In the genomic region with DNA sequence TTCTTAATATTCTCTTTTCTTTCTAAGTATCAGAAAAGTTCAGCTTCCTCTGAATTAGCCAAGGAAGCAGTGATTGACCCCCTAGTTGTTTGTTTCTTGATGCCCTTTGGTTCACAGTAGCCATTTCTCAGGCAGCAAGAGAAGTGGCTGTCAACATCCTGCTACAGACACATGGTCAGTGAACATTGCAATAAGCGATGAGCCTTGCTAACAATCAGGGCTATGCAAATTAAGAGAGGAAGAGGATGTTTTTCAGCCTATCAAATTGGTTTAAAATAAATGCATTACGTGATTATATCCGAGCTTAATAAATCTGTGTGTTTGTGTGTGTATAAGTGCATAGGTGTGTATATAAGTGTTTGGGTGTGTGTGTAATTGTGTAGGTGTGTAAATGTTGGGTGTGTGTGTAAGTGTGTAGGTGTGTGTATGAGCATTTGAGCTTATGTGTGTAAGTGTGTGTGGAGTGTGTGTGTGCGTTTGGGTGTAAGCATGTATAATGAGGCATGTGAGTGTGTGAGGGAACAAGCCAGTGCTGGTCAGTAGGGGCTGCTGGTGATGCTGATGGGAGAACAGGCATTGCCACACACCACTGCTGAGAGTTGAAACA, we compare ENCODE assay signal across 16 cellular contexts.
A peak's percentile ranks its signal among the peaks of the same experiment; 100 is the strongest.
DNase-seq lines count a peak whose midpoint lies in the region; ATAC-seq and TF ChIP-seq lines count a peak whose summit lies in the region.
"Had no signal": no experiment of that assay in that cellular context is flagged by ENCODE, and none has a peak within 500 bp of the region (broad histone marks: within the 10 kb centered on the region; RNA-seq: fewer than 3 reads in every experiment).

No MANE protein-coding gene starts in this region.

- H3K9me3 Mint-ChIP-seq in activated CD8-positive, alpha-beta T cell treated with anti-CD3 and anti-CD28 coated beads, Interleukin-2, amount 10 ng/mL, durations not matched to agents 7 days and 5 days (ENCODE audit: insufficient read depth), result peaks cover 27% of the 10 kb centered on the region
- H3K9me3 Mint-ChIP-seq in activated CD8-positive, alpha-beta T cell treated with anti-CD3 and anti-CD28 coated beads for 36 hours, result peaks cover 12% of the 10 kb centered on the region
- no peaks in the 10 kb centered on the region for H3K9me3 Mint-ChIP-seq in dendritic cell treated with granulocyte-macrophage colony-stimulating factor and Interleukin-4, amounts not matched to agents 40 ng/mL and 50 ng/mL, for 4 days

- H3K27ac ChIP-seq in KMS-11, result peak overlapping the region; percentile 90; the same call in 1 of the 2 replicates
- peak overlapping the region; percentile 45 for H3K27ac ChIP-seq in neutrophil
- H3K27ac ChIP-seq: C4-2B, SJSA1 had no signal

- H3K79me2 ChIP-seq in KMS-11 (ENCODE audit: insufficient read depth, low read depth), result no peaks in the 10 kb centered on the region

- H3K27me3 ChIP-seq in KMS-11 (ENCODE audit: insufficient read depth, low read depth) (no peaks in the 10 kb centered on the region), neutrophil (no peaks in the 10 kb centered on the region)
- H3K27me3 ChIP-seq: SJSA1 had no signal

- H4K20me1 ChIP-seq in KMS-11 (ENCODE audit: insufficient read depth), result no peaks in the 10 kb centered on the region

- intact Hi-C loops in activated CD8-positive, alpha-beta T cell treated with anti-CD3 and anti-CD28 coated beads for 36 hours (cut with micrococcal nuclease), result no loop called here
- intact Hi-C loops in dendritic cell treated with granulocyte-macrophage colony-stimulating factor and Interleukin-4, amounts not matched to agents 40 ng/mL and 50 ng/mL, for 4 days (cut with micrococcal nuclease), result no loop called here

- no peaks in the 10 kb centered on the region for H3K27me3 Mint-ChIP-seq in activated CD8-positive, alpha-beta T cell treated with anti-CD3 and anti-CD28 coated beads, Interleukin-2, amount 10 ng/mL, durations not matched to agents 7 days and 5 days (ENCODE audit: low read depth)
- H3K27me3 Mint-ChIP-seq in activated CD8-positive, alpha-beta T cell treated with anti-CD3 and anti-CD28 coated beads for 36 hours, result peaks cover 19% of the 10 kb centered on the region
- H3K27me3 Mint-ChIP-seq in dendritic cell treated with granulocyte-macrophage colony-stimulating factor and Interleukin-4, amounts not matched to agents 40 ng/mL and 50 ng/mL, for 4 days, result no peaks in the 10 kb centered on the region

- CTCF ChIA-PET in activated CD8-positive, alpha-beta T cell treated with anti-CD3 and anti-CD28 coated beads, Interleukin-2, amount 10 ng/mL, durations not matched to agents 7 days and 5 days (lab: Charles Lee), result interaction anchor here (0.7 to 2.1 kb wide), 8 partner anchors 17 to 270 kb away, joined by 3 to 13 read pairs (median 5); a partner anchor contains a TSS
- CTCF ChIA-PET in activated CD8-positive, alpha-beta T cell treated with anti-CD3 and anti-CD28 coated beads for 36 hours (lab: Charles Lee), result interaction anchor here (0.6 to 1.7 kb wide), 3 partner anchors 26 to 108 kb away, joined by 3 to 6 read pairs (median 3); no protein-coding TSS in a partner anchor

- POLR2A ChIA-PET in activated CD8-positive, alpha-beta T cell treated with anti-CD3 and anti-CD28 coated beads, Interleukin-2, amount 10 ng/mL, durations not matched to agents 7 days and 5 days (lab: Charles Lee), result interaction anchor here (2.0 kb wide), 1 partner anchor 102 kb away, joined by 9 read pairs; a partner anchor contains a TSS
- POLR2A ChIA-PET in activated CD8-positive, alpha-beta T cell treated with anti-CD3 and anti-CD28 coated beads for 36 hours (lab: Charles Lee), result interaction anchor here (1.4 kb wide), 1 partner anchor 82 kb away, joined by 4 read pairs; no protein-coding TSS in a partner anchor

- ATAC-seq in activated CD8-positive, alpha-beta T cell treated with anti-CD3 and anti-CD28 coated beads, Interleukin-2, amount 10 ng/mL, durations not matched to agents 7 days and 5 days, result no peak
- ATAC-seq in activated CD8-positive, alpha-beta T cell treated with anti-CD3 and anti-CD28 coated beads for 36 hours, result no peak
- no peak for ATAC-seq in HG03196 (IDR thresholded peaks at IDR 0.05; ENCODE audit: unreplicated experiment)

- peak overlapping the region; percentile 39; the same call in 1 of the 2 replicates for H3K4me2 ChIP-seq in KMS-11

- no peaks in the 10 kb centered on the region for H3K36me3 ChIP-seq in KMS-11 (ENCODE audit: insufficient read depth)
- H3K36me3 ChIP-seq in neutrophil, result no peaks in the 10 kb centered on the region
- H3K36me3 ChIP-seq: SJSA1 had no signal

- H2AFZ ChIP-seq in KMS-11 (ENCODE audit: low read depth), result peak overlapping the region; percentile 38; the same call in 1 of the 2 replicates

- no peaks in the 10 kb centered on the region for H3K9me3 ChIP-seq in neutrophil
- H3K9me3 ChIP-seq: SJSA1 had no signal

- no peak overlapping the region for H3K9ac ChIP-seq in KMS-11

- H3K4me1 Mint-ChIP-seq in activated CD8-positive, alpha-beta T cell treated with anti-CD3 and anti-CD28 coated beads, Interleukin-2, amount 10 ng/mL, durations not matched to agents 7 days and 5 days (ENCODE audit: low read depth), result peaks cover 89% of the 10 kb centered on the region
- H3K4me1 Mint-ChIP-seq in activated CD8-positive, alpha-beta T cell treated with anti-CD3 and anti-CD28 coated beads for 36 hours (ENCODE audit: low read depth), result peaks cover 44% of the 10 kb centered on the region
- H3K4me1 Mint-ChIP-seq in dendritic cell treated with granulocyte-macrophage colony-stimulating factor and Interleukin-4, amounts not matched to agents 40 ng/mL and 50 ng/mL, for 4 days (ENCODE audit: low read depth), result peaks cover 69% of the 10 kb centered on the region

- H3K4me3 Mint-ChIP-seq in activated CD8-positive, alpha-beta T cell treated with anti-CD3 and anti-CD28 coated beads, Interleukin-2, amount 10 ng/mL, durations not matched to agents 7 days and 5 days, result no peak overlapping the region
- no peak overlapping the region for H3K4me3 Mint-ChIP-seq in activated CD8-positive, alpha-beta T cell treated with anti-CD3 and anti-CD28 coated beads for 36 hours
- H3K4me3 Mint-ChIP-seq in dendritic cell treated with granulocyte-macrophage colony-stimulating factor and Interleukin-4, amounts not matched to agents 40 ng/mL and 50 ng/mL, for 4 days, result no peak overlapping the region

- H3K4me3 ChIP-seq in KMS-11 (IDR thresholded peaks at IDR 0.05; ENCODE audit: insufficient read depth, low read depth, low read length), result no peak overlapping the region
- H3K4me3 ChIP-seq in neutrophil (ENCODE audit: low read depth in 1 of 2, low read length in 1 of 2), result no peak overlapping the region
- H3K4me3 ChIP-seq: SJSA1 had no signal

- H3K4me1 ChIP-seq in KMS-11 (ENCODE audit: low read depth, poor library complexity, severe bottlenecking) (peaks cover 100% of the 10 kb centered on the region), neutrophil (ENCODE audit: control insufficient read depth in 1 of 2, insufficient read depth in 1 of 2, low read depth in 1 of 2, low read length in 1 of 2) (peaks cover 76% of the 10 kb centered on the region in 2 experiments)

- H3K36me3 Mint-ChIP-seq in activated CD8-positive, alpha-beta T cell treated with anti-CD3 and anti-CD28 coated beads, Interleukin-2, amount 10 ng/mL, durations not matched to agents 7 days and 5 days (ENCODE audit: low read depth), result peaks cover 40% of the 10 kb centered on the region
- H3K36me3 Mint-ChIP-seq in activated CD8-positive, alpha-beta T cell treated with anti-CD3 and anti-CD28 coated beads for 36 hours (ENCODE audit: low read depth), result peaks cover 6% of the 10 kb centered on the region
- peaks cover 6% of the 10 kb centered on the region for H3K36me3 Mint-ChIP-seq in dendritic cell treated with granulocyte-macrophage colony-stimulating factor and Interleukin-4, amounts not matched to agents 40 ng/mL and 50 ng/mL, for 4 days (ENCODE audit: low read depth)

- H3K27ac Mint-ChIP-seq in activated CD8-positive, alpha-beta T cell treated with anti-CD3 and anti-CD28 coated beads, Interleukin-2, amount 10 ng/mL, durations not matched to agents 7 days and 5 days, result peak overlapping the region; percentile 70
- H3K27ac Mint-ChIP-seq in activated CD8-positive, alpha-beta T cell treated with anti-CD3 and anti-CD28 coated beads for 36 hours, result no peak overlapping the region
- peak overlapping the region; percentile 10 for H3K27ac Mint-ChIP-seq in dendritic cell treated with granulocyte-macrophage colony-stimulating factor and Interleukin-4, amounts not matched to agents 40 ng/mL and 50 ng/mL, for 4 days

- no peak for TF ChIP-seq CTCF in activated CD8-positive, alpha-beta T cell treated with anti-CD3 and anti-CD28 coated beads for 36 hours (IDR thresholded peaks at IDR 0.05)
- TF ChIP-seq CTCF in KMS-11 (conservative IDR thresholded peaks at IDR 0.05; ENCODE audit: low read depth, low read length) (no peak), neutrophil (IDR thresholded peaks at IDR 0.05) (no peak)

- no peak for DNase-seq in activated CD8-positive, alpha-beta T cell treated with anti-CD3 and anti-CD28 coated beads, Interleukin-2, amount 10 ng/mL, durations not matched to agents 7 days and 5 days
- DNase-seq in activated CD8-positive, alpha-beta T cell treated with anti-CD3 and anti-CD28 coated beads for 36 hours, result no peak
- DNase-seq in NCI-H187 (lab: John Stamatoyannopoulos, UW), result no peak
- DNase-seq in stimulated activated CD4-positive, alpha-beta T cell treated with anti-CD3 and anti-CD28 coated beads, Interleukin-12 subunit alpha, Interleukin-12 subunit beta, amount 100 ng/mL, for 4 hours, result no peak
- DNase-seq: 8988T, DMS53, MV-4-11, NCI-H1436, NCI-H2081, NCI-H524 had no signal
